In genomic region chr9:136485049-136485647, GRCh38 we compare ENCODE assay signal across 1 cellular context.
TF ChIP-seq lines count a peak whose summit lies in the region.

No MANE protein-coding gene starts in this region.

TF ChIP-seq in IMR-90, 13 proteins besides CTCF, POLR2A, EP300 and RAD21 (continued from another document):
- TF ChIP-seq ELK1 (IDR thresholded peaks at IDR 0.05; ENCODE audit: borderline replicate concordance, low read depth, low read length) = no peak
- TF ChIP-seq BHLHE40 (IDR thresholded peaks at IDR 0.05; ENCODE audit: low read depth, low read length) = no peak
- TF ChIP-seq RCOR1 (IDR thresholded peaks at IDR 0.05; ENCODE audit: insufficient replicate concordance, low read length) = no peak
- no peak for TF ChIP-seq CEBPB (IDR thresholded peaks at IDR 0.05; ENCODE audit: low read depth, low read length)
